ENCODE assay signal across 1 cellular context in genomic region chr11:12144306-12145174, GRCh38.
TF ChIP-seq lines count a peak whose summit lies in the region.

No MANE protein-coding gene starts in this region.

TF ChIP-seq in HepG2, 621 proteins besides CTCF, POLR2A, EP300 and RAD21 (continued from another document):
- TF ChIP-seq HNF1A (IDR thresholded peaks at IDR 0.05; ENCODE audit: low read depth) (no peak), HNF1A (CRISPR knock-in tag; IDR thresholded peaks at IDR 0.05; ENCODE audit: borderline replicate concordance) (no peak), ZNF574 (CRISPR knock-in tag; IDR thresholded peaks at IDR 0.05) (no peak), ZNF224 (CRISPR knock-in tag; IDR thresholded peaks at IDR 0.05) (no peak), TFDP2 (CRISPR knock-in tag; IDR thresholded peaks at IDR 0.05) (no peak), SKI (IDR thresholded peaks at IDR 0.05; ENCODE audit: partially characterized antibody) (no peak), SMARCE1 (IDR thresholded peaks at IDR 0.05; ENCODE audit: borderline replicate concordance) (no peak), MNT (IDR thresholded peaks at IDR 0.05) (no peak)
